Comparison of ENCODE assay signal across 8 cellular contexts in the genomic region with DNA sequence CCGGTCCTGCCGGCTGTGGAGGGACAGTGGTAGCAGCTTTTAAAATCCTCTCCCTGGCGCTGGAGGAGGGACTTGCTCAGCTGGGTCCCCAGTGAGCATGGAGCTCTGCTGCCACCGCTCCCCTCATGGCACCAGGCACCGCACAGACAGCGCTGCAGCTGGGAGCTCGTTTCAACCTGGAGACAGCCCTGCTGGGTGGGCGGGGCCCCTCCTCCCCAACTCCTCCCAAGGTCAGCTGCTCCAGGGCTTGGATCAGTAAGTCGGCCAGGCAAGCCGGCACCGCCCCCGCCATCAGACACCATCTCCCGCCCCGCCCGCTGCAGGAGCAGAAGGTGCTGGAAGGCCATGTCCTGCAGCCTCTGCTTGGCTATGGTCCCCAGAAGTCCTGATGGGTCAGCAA. TPM values are rescaled to one million over a fixed set of nuclear protein-coding genes. Genes with fewer than 3 reads are reported as not detected.
A peak's percentile ranks its signal among the peaks of the same experiment; 100 is the strongest.
DNase-seq lines count a peak whose midpoint lies in the region; TF ChIP-seq lines count a peak whose summit lies in the region.

No MANE protein-coding gene starts in this region.

- H3K4me3 ChIP-seq in HL-60 (replicated peaks; ENCODE audit: insufficient read depth, low read length), result peak overlapping the region; percentile 3
- peak overlapping the region; percentile 1 to 29 (median 20) for H3K4me3 ChIP-seq in fibroblast of lung (replicated peaks in 1 of 4; ENCODE audit: control extremely low read depth in 1 of 4, insufficient read depth in 1 of 4, low read depth in 3 of 4, low read length in 4 of 4)
- H3K4me3 ChIP-seq in tibial nerve, result peak overlapping the region in 2 of 4 donors; percentile 20 to 41

- TF ChIP-seq CTCF in 22Rv1 (IDR thresholded peaks at IDR 0.05), result no peak
- no peak for TF ChIP-seq CTCF in HL-60 (IDR thresholded peaks at IDR 0.05; ENCODE audit: insufficient read depth, low read length)
- TF ChIP-seq CTCF in fibroblast of lung (conservative IDR thresholded peaks at IDR 0.05 in 1 of 2, IDR thresholded peaks at IDR 0.05 in 1 of 2; ENCODE audit: low read depth in 1 of 2, low read length in 2 of 2), result no peak
- no peak for TF ChIP-seq CTCF in nephron progenitor cell (IDR thresholded peaks at IDR 0.05)
- no peak for TF ChIP-seq CTCF in tibial nerve (IDR thresholded peaks at IDR 0.05)

- peak overlapping the region; percentile 60 for H3K4me3 Mint-ChIP-seq in activated CD4-positive, alpha-beta memory T cell treated with anti-CD3 and anti-CD28 coated beads for 36 hours
- peak overlapping the region; percentile 81 for H3K4me3 Mint-ChIP-seq in nephron progenitor cell

- H3K4me1 ChIP-seq in fibroblast of lung (ENCODE audit: control insufficient read depth, extremely low read depth, insufficient read depth, low read length) (peaks cover 3% of the 10 kb centered on the region), tibial nerve (peaks cover 0 to 25% (median 14%) of the 10 kb centered on the region in 4 donors)

- H3K4me2 ChIP-seq in fibroblast of lung (ENCODE audit: extremely low read depth, insufficient read depth, low read length), result peak overlapping the region; percentile 86

- H3K9me3 Mint-ChIP-seq in activated CD4-positive, alpha-beta memory T cell treated with anti-CD3 and anti-CD28 coated beads for 36 hours, result no peaks in the 10 kb centered on the region
- peaks cover 7% of the 10 kb centered on the region for H3K9me3 Mint-ChIP-seq in nephron progenitor cell

- H3K27ac ChIP-seq in 22Rv1, result peak overlapping the region; percentile 63
- no peak overlapping the region for H3K27ac ChIP-seq in HL-60 (replicated peaks)
- H3K27ac ChIP-seq in fibroblast of lung (ENCODE audit: insufficient read depth, low read length), result no peak overlapping the region
- no peak overlapping the region for H3K27ac ChIP-seq in tibial nerve

- TF ChIP-seq EP300 in tibial nerve (IDR thresholded peaks at IDR 0.05), result no peak

- intact Hi-C loops in activated CD4-positive, alpha-beta memory T cell treated with anti-CD3 and anti-CD28 coated beads for 36 hours (cut with micrococcal nuclease), result no loop called here

- no peaks in the 10 kb centered on the region for H3K36me3 ChIP-seq in fibroblast of lung (ENCODE audit: control insufficient read depth, insufficient read depth, low read length)
- H3K36me3 ChIP-seq in tibial nerve, result no peaks in the 10 kb centered on the region

- H4K20me1 ChIP-seq in fibroblast of lung (ENCODE audit: control insufficient read depth, extremely low read depth, insufficient read depth, low read length), result no peaks in the 10 kb centered on the region

- no peak for TF ChIP-seq POLR2A in tibial nerve (IDR thresholded peaks at IDR 0.05)

- peak overlapping the region; percentile 2 for H3K9ac ChIP-seq in fibroblast of lung (ENCODE audit: insufficient read depth, low read length)

- no peak overlapping the region for H3K27ac Mint-ChIP-seq in activated CD4-positive, alpha-beta memory T cell treated with anti-CD3 and anti-CD28 coated beads for 36 hours
- peak overlapping the region; percentile 37 for H3K27ac Mint-ChIP-seq in nephron progenitor cell

- H3K27me3 ChIP-seq in HL-60 (ENCODE audit: insufficient read depth, poor library complexity, severe bottlenecking) (no peaks in the 10 kb centered on the region), fibroblast of lung (ENCODE audit: control insufficient read depth, insufficient read depth, low read length) (no peaks in the 10 kb centered on the region), tibial nerve (peaks cover 0 to 6% of the 10 kb centered on the region in 2 donors)

- H3K36me3 Mint-ChIP-seq in activated CD4-positive, alpha-beta memory T cell treated with anti-CD3 and anti-CD28 coated beads for 36 hours, result peaks cover 3% of the 10 kb centered on the region
- no peaks in the 10 kb centered on the region for H3K36me3 Mint-ChIP-seq in nephron progenitor cell (ENCODE audit: low read depth)

- 5 to 6% methylated on average over 7 to 15 of the region's 15 CpGs for WGBS in tibial nerve, 2 donors

- H3K9me3 ChIP-seq in fibroblast of lung (ENCODE audit: control insufficient read depth, insufficient read depth, low read depth, low read length) (no peaks in the 10 kb centered on the region), tibial nerve (no peaks in the 10 kb centered on the region)

- DNase-seq in HL-60 (ENCODE audit: low read depth in 1 of 2, low spot score in 1 of 2) (no peak), fibroblast of lung (ENCODE audit: low read depth in 2 of 2) (peak in 1 of 2 donors; percentile 38), nephron progenitor cell (peak; percentile 91), HCEC 1CT (no peak), tibial nerve (ENCODE audit: low spot score in 2 of 2) (no peak), amniotic stem cell (lab: John Stamatoyannopoulos, UW) (no peak)
- peak; percentile 51 for DNase-seq in activated CD4-positive, alpha-beta memory T cell treated with anti-CD3 and anti-CD28 coated beads for 36 hours

- peak overlapping the region; percentile 31 for H2AFZ ChIP-seq in fibroblast of lung (ENCODE audit: low read length)

- peaks cover 29% of the 10 kb centered on the region for H3K4me1 Mint-ChIP-seq in activated CD4-positive, alpha-beta memory T cell treated with anti-CD3 and anti-CD28 coated beads for 36 hours (ENCODE audit: low read depth)
- peaks cover 34% of the 10 kb centered on the region for H3K4me1 Mint-ChIP-seq in nephron progenitor cell

- no peaks in the 10 kb centered on the region for H3K27me3 Mint-ChIP-seq in activated CD4-positive, alpha-beta memory T cell treated with anti-CD3 and anti-CD28 coated beads for 36 hours
- peaks cover 52% of the 10 kb centered on the region for H3K27me3 Mint-ChIP-seq in nephron progenitor cell (ENCODE audit: low read depth, poor library complexity)

- POLR2A ChIA-PET in activated CD4-positive, alpha-beta memory T cell treated with anti-CD3 and anti-CD28 coated beads for 36 hours (lab: Charles Lee), result interaction anchor here (0.8 to 3.8 kb wide), 2 partner anchors 10 to 13 kb away, joined by 3 to 24 read pairs; no protein-coding TSS in a partner anchor

- CTCF ChIA-PET in activated CD4-positive, alpha-beta memory T cell treated with anti-CD3 and anti-CD28 coated beads for 36 hours (lab: Charles Lee), result interaction anchor here (1.2 to 3.8 kb wide), 4 partner anchors 11 to 182 kb away, joined by 3 to 21 read pairs (median 6); partner anchors contain the start of gene CFAP99

- H3K79me2 ChIP-seq in fibroblast of lung (ENCODE audit: control insufficient read depth, insufficient read depth, low read length), result no peaks in the 10 kb centered on the region

RNA-seq across cellular contexts. Expression of gene ZFYVE28, which starts 16.4 kb away (rescaled TPM):
- 10 to 100 TPM; 19.7 to 20.0 TPM for total RNA-seq in activated CD4-positive, alpha-beta memory T cell treated with anti-CD3 and anti-CD28 coated beads for 36 hours
- total RNA-seq in fibroblast of lung (8.2 and 11.6 TPM in 2 replicates), tibial nerve (10 to 100 TPM; 16.2 to 44.4 (median 26.5) TPM)
- polyA plus RNA-seq in fibroblast of lung, result 2.4 and 5.0 TPM in 2 replicates
- polyA plus RNA-seq in fibroblast of lung (2012), result 2.6 and 7.2 TPM in 2 replicates
- 2.7 and 6.6 TPM in 2 replicates for polyA minus RNA-seq in fibroblast of lung (ENCODE audit: low replicate concordance)

RNA-seq across cellular contexts. Expression of gene CFAP99, which starts 16.7 kb away (rescaled TPM):
- total RNA-seq in activated CD4-positive, alpha-beta memory T cell treated with anti-CD3 and anti-CD28 coated beads for 36 hours, result not detected
- under 0.01 TPM in 1 of 2 replicates, not detected in the other for total RNA-seq in fibroblast of lung
- not detected in 2 replicates for polyA plus RNA-seq in fibroblast of lung
- polyA plus RNA-seq in fibroblast of lung (2012), result not detected in 2 replicates
- 0.15 TPM in 1 of 2 replicates, not detected in the other for polyA minus RNA-seq in fibroblast of lung (ENCODE audit: low replicate concordance)
- total RNA-seq in tibial nerve, result not detected

Comparison
In these comparisons a context has a peak if more than half of its experiments do, and no peak if none do; other contexts are left out.
1. DNase-seq: peak in activated CD4-positive, alpha-beta memory T cell treated with anti-CD3 and anti-CD28 coated beads for 36 hours (single experiment) and nephron progenitor cell (single experiment); none in HL-60 (0 of 2), HCEC 1CT (single experiment), tibial nerve (0 of 2) and amniotic stem cell (single experiment).